ENCODE assay signal across 8 cellular contexts in genomic region chr2:154623819-154624218, GRCh38.
A peak's percentile ranks its signal among the peaks of the same experiment; 100 is the strongest.
DNase-seq lines count a peak whose midpoint lies in the region; ATAC-seq and TF ChIP-seq lines count a peak whose summit lies in the region.

No MANE protein-coding gene starts in this region.

- no peak overlapping the region for H2AFZ ChIP-seq in parathyroid adenoma

- H3K79me2 ChIP-seq in parathyroid adenoma = no peaks in the 10 kb centered on the region

- H3K4me3 ChIP-seq in RWPE2 (ENCODE audit: severe bottlenecking) (no peak overlapping the region), fibroblast of villous mesenchyme (ENCODE audit: low read depth, low read length) (no peak overlapping the region), parathyroid adenoma (ENCODE audit: low read depth, low read length) (no peak overlapping the region)

- ATAC-seq in GM18868 (IDR thresholded peaks at IDR 0.05; ENCODE audit: unreplicated experiment) = peak; percentile 72
- peak; percentile 62; the same call in 2 of the 3 replicates for ATAC-seq in RWPE2 (ENCODE audit: low read depth)

- no peak overlapping the region for H3K9ac ChIP-seq in parathyroid adenoma

- peak; percentile 7 for DNase-seq in AG20443 (ENCODE audit: low spot score)
- DNase-seq in RWPE2 (ENCODE audit: low spot score) = no peak
- DNase-seq in fibroblast of villous mesenchyme (ENCODE audit: low read depth) = peak; percentile 30
- no peak for DNase-seq in stimulated activated CD4-positive, alpha-beta T cell treated with anti-CD3 and anti-CD28 coated beads, Interleukin-2, amount 100 ng/mL, for 24 hours
- DNase-seq in NCI-H2029 treated with DMSO at 0.1 percent for 48 hours (lab: John Stamatoyannopoulos, UW) = no peak

- no peaks in the 10 kb centered on the region for H3K4me1 ChIP-seq in RWPE2 (ENCODE audit: insufficient read depth, poor library complexity, severe bottlenecking)
- peaks cover 9% of the 10 kb centered on the region for H3K4me1 ChIP-seq in parathyroid adenoma

- no peak for TF ChIP-seq EP300 in Ishikawa (IDR thresholded peaks at IDR 0.05; ENCODE audit: borderline replicate concordance)

- H3K36me3 ChIP-seq in RWPE2 (ENCODE audit: low read depth) (no peaks in the 10 kb centered on the region), parathyroid adenoma (ENCODE audit: control insufficient read depth, insufficient read depth, low read length) (no peaks in the 10 kb centered on the region)

- H3K9me3 ChIP-seq in RWPE2 (ENCODE audit: severe bottlenecking) = no peaks in the 10 kb centered on the region
- no peaks in the 10 kb centered on the region for H3K9me3 ChIP-seq in parathyroid adenoma (ENCODE audit: control insufficient read depth, low read length)

- no peak overlapping the region for H3K4me2 ChIP-seq in parathyroid adenoma (ENCODE audit: low read length)

- H3K27ac ChIP-seq in RWPE2 (ENCODE audit: poor library complexity, severe bottlenecking) = no peak overlapping the region
- no peak overlapping the region for H3K27ac ChIP-seq in parathyroid adenoma

- peak; percentile 83 for TF ChIP-seq CTCF in RWPE2 (IDR thresholded peaks at IDR 0.05; ENCODE audit: poor library complexity, severe bottlenecking)
- peak; percentile 46 for TF ChIP-seq CTCF in fibroblast of villous mesenchyme (IDR thresholded peaks at IDR 0.05; ENCODE audit: insufficient read depth, low read depth, low read length)
- peak; percentile 78 for TF ChIP-seq CTCF in parathyroid adenoma (IDR thresholded peaks at IDR 0.05)

- H3K27me3 ChIP-seq in RWPE2 (ENCODE audit: insufficient read depth, poor library complexity, severe bottlenecking) (no peaks in the 10 kb centered on the region), parathyroid adenoma (ENCODE audit: control insufficient read depth, insufficient read depth, low read length) (no peaks in the 10 kb centered on the region)

- peak; percentile 81 for TF ChIP-seq RAD21 in Ishikawa (IDR thresholded peaks at IDR 0.05; ENCODE audit: low read depth)

TF ChIP-seq in Ishikawa, 13 proteins besides CTCF, POLR2A, EP300 and RAD21:
- TF ChIP-seq CREB1 (IDR thresholded peaks at IDR 0.05; ENCODE audit: low read depth) = no peak
- TF ChIP-seq MAX (IDR thresholded peaks at IDR 0.05) = no peak
- no peak for TF ChIP-seq FOXM1 (IDR thresholded peaks at IDR 0.05; ENCODE audit: borderline replicate concordance, low read depth)
- no peak for TF ChIP-seq TCF12 (IDR thresholded peaks at IDR 0.05; ENCODE audit: low read depth)
- TF ChIP-seq ZBTB7A (IDR thresholded peaks at IDR 0.05; ENCODE audit: low read depth) = no peak
- TF ChIP-seq YY1 (IDR thresholded peaks at IDR 0.05; ENCODE audit: low read depth) = no peak
- no peak for TF ChIP-seq EGR1 (IDR thresholded peaks at IDR 0.05)
- no peak for TF ChIP-seq REST (IDR thresholded peaks at IDR 0.05; ENCODE audit: low read depth)
- no peak for TF ChIP-seq TAF1 (IDR thresholded peaks at IDR 0.05; ENCODE audit: low read depth)
- TF ChIP-seq TEAD4 (IDR thresholded peaks at IDR 0.05) = no peak
- no peak for TF ChIP-seq CEBPB (IDR thresholded peaks at IDR 0.05)

Comparison
In these comparisons a context has a peak if more than half of its experiments do, and no peak if none do; other contexts are left out.
1. DNase-seq: peak in AG20443 (single experiment) and fibroblast of villous mesenchyme (single experiment); none in RWPE2 (single experiment), stimulated activated CD4-positive, alpha-beta T cell treated with anti-CD3 and anti-CD28 coated beads, Interleukin-2, amount 100 ng/mL, for 24 hours (0 of 2) and NCI-H2029 treated with DMSO at 0.1 percent for 48 hours (single experiment).
2. Peak in every context shown above with its lines, with median percentiles within 50 percentile points of each other: CTCF ChIP-seq.